Comparison of ENCODE assay signal across 8 cellular contexts in the genomic region with DNA sequence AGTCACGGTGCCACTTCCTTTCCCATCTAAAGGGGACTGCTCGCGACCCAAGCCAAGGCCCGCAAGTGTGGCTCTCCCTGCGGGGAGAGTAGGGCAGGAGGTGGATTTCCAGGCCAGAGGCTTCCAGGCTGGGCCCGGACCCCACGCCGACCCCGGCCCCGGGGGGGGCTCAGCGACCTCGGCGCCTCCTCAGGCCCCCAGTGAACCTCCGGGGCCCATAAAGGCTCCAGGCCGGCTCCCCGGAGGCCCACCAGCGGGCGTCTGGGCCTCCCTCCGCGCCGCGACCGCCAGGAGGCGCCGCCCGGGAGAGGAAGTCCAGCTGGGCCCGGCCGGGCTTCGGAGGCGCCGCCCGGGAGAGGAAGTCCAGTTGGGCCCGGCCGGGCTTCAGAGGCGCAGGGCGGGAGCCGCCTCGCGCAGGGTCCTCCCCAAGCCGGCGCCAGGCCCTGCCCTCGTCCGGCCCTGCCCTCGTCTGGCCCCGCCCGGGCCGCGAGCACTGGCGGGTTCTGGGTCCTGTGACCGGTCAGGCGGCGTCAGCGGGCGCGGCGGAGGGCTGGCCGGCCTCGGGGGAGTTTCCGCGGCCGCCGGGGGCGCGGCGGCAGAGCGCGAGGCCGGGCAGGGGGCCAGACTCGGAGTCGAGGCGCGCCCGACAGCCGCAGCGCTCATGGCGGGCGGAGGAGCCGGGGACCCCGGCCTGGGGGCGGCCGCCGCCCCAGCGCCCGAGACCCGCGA. TPM values are rescaled to one million over a fixed set of nuclear protein-coding genes. Genes with fewer than 3 reads are reported as not detected.
DNase-seq lines count a peak whose midpoint lies in the region; ATAC-seq lines count a peak whose summit lies in the region.

A gene (plus strand): TSS at position 623 of the 729 bp plus-strand sequence. CDS start 39 bp downstream, at position 662.

- ATAC-seq in GM21360 (IDR thresholded peaks at IDR 0.05; ENCODE audit: unreplicated experiment) = peak; percentile 65

- DNase-seq in DMS53 (lab: John Stamatoyannopoulos, UW) = peak; percentile 95
- DNase-seq in HS-27A (ENCODE audit: low read depth) = peak; percentile 49
- peak; percentile 86 for DNase-seq in T1000 (lab: John Stamatoyannopoulos, UW)
- DNase-seq in dermis microvascular lymphatic vessel endothelial cell (ENCODE audit: low read depth in 2 of 2) = peak; percentile 83 to 93
- DNase-seq in left kidney (ENCODE audit: low read depth, low spot score) = peak; percentile 94
- DNase-seq in stimulated activated CD8-positive, alpha-beta memory T cell treated with anti-CD3 and anti-CD28 coated beads, Interleukin-12 subunit alpha, Interleukin-12 subunit beta, amount 100 ng/mL, for 4 hours (ENCODE audit: low read depth) = peak; percentile 21
- no peak for DNase-seq in T-helper 9 cell

RNA-seq across cellular contexts. Expression of the gene that starts here (rescaled TPM):
- 81.5 and 85.6 TPM in 2 replicates for total RNA-seq in dermis microvascular lymphatic vessel endothelial cell
